Comparison of ENCODE assay signal across 8 cellular contexts in the genomic region with DNA sequence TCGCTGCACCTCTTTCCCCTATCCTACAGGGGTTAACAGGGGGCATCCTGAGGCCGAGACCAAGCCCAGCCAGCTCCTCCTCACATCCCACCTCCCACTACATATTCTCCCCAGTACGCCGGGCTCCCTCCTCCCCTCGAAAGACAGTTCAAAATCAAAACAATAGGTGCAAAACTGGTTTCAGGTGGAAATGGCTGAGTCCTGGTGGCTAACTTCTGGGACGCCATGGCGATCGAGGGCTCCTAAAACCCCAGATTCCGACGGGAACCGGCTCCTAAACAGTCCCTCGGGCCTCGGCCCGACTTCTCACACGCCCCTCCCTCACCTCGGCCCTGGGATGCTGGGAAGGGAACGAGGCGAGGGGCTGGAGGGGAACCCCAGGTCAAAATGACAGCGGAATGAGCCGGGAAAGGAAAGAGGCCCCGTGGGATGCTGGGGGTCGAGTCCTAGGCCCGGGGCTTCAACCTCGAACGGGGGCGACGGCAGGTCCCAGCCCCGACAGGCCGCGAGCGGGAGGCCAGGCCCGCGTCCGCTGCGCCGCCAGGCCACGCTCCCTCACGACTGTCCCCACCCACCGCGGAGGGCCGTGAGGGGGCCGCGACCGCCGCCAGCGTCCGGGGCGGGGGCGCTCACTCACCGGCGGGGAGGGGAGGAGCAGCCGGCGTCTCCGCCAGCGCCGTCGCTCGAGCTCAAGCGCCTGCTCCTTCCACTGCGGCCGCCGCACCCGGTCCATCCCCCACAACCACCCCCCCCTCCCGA. TPM values are rescaled to one million over a fixed set of nuclear protein-coding genes. Genes with fewer than 3 reads are reported as not detected.
DNase-seq lines count a peak whose midpoint lies in the region; ATAC-seq, FAIRE-seq and TF ChIP-seq lines count a peak whose summit lies in the region.

No MANE protein-coding gene starts in this region.

- DNase-seq in DMS153 (lab: John Stamatoyannopoulos, UW) (peak; percentile 33), DMS153 treated with DMSO at 0.1 percent for 48 hours (lab: John Stamatoyannopoulos, UW; ENCODE audit: unreplicated experiment) (no peak), cerebellum (ENCODE audit: low spot score) (peak; percentile 17), HepG2 (ENCODE audit: low spot score) (peak; percentile 36)
- peak in 2 of 3 donors; percentile 31 to 43 for DNase-seq in stimulated activated CD4-positive, alpha-beta T cell treated with anti-CD3 and anti-CD28 coated beads, TNF-alpha, amount 100 ng/mL, for 1 hour (ENCODE audit: low read depth in 3 of 3, low spot score in 1 of 3)

- H3K4me3 ChIP-seq in WI38 (ENCODE audit: low read depth, low read length) (peak overlapping the region; percentile 85), HepG2 (replicated peaks in 1 of 3; ENCODE audit: insufficient read depth in 1 of 3, low read depth in 2 of 3, low read length in 3 of 3) (peak overlapping the region; percentile 70 to 88 (median 78))

- H3K79me2 ChIP-seq in HepG2 (ENCODE audit: insufficient read depth, low read length): peaks cover 39% of the 10 kb centered on the region

- TF ChIP-seq EP300 in HepG2 (IDR thresholded peaks at IDR 0.05; ENCODE audit: low read depth in 2 of 2, low read length in 2 of 2) (no peak), HepG2 (CRISPR knock-in tag; IDR thresholded peaks at IDR 0.05; ENCODE audit: borderline replicate concordance) (no peak)

- H4K20me1 ChIP-seq in HepG2 (ENCODE audit: insufficient read depth, low read length): no peaks in the 10 kb centered on the region

- POLR2A ChIA-PET in HepG2 (lab: Yijun Ruan, JAX): interaction anchor here (0.9 to 2.7 kb wide), 7 partner anchors 8 to 493 kb away, joined by 3 to 11 read pairs (median 3); no protein-coding TSS in a partner anchor

- H3K36me3 ChIP-seq in KOPT-K1 (ENCODE audit: insufficient read depth, low read length): no peaks in the 10 kb centered on the region; the same call in 1 of the 2 replicates
- no peaks in the 10 kb centered on the region; a peak in 1 of 5 replicates for H3K36me3 ChIP-seq in HepG2 (replicated peaks in 1 of 2; ENCODE audit: control insufficient read depth in 1 of 2, insufficient read depth in 2 of 2, low read length in 2 of 2)

- in situ Hi-C loops in HepG2 (cut with HindIII; ENCODE audit: extremely low pct_ligation_motif_present, low pct_unique_long_range_greater_than_20kb): no loop called here

- BruUV-seq in HepG2 (replicated peaks; lab: Mats Ljungman, UMichigan): no TSS peak

- peak overlapping the region; percentile 84 for H3K4me2 ChIP-seq in HepG2 (ENCODE audit: low read depth, low read length)

- no peak for TF ChIP-seq CTCF in WI38 (IDR thresholded peaks at IDR 0.05; ENCODE audit: low read depth, low read length)
- no peak for TF ChIP-seq CTCF in HepG2 (CRISPR knock-in tag; IDR thresholded peaks at IDR 0.05)

- TF ChIP-seq RAD21 in HepG2 (CRISPR knock-in tag; IDR thresholded peaks at IDR 0.05): peak; percentile 30; the same call in 1 of the 2 replicates

- peak overlapping the region; percentile 84 for H3K27ac ChIP-seq in KOPT-K1 (ENCODE audit: low read depth, low read length, poor library complexity, severe bottlenecking)
- peak overlapping the region; percentile 87 for H3K27ac ChIP-seq in HepG2 (ENCODE audit: extremely low read length, insufficient read depth, low read length)

- no peak for FAIRE-seq in HepG2 (lab: Jason Lieb, UNC)

- H3K27me3 ChIP-seq in HepG2 (ENCODE audit: control insufficient read depth in 1 of 2, insufficient read depth in 2 of 2, low read length in 2 of 2): no peaks in the 10 kb centered on the region; a peak in 1 of 5 replicates

- ATAC-seq in GM21737 (IDR thresholded peaks at IDR 0.05; ENCODE audit: unreplicated experiment) (peak; percentile 50), HepG2 (peak; percentile 88)

- TF ChIP-seq POLR2A in HepG2 (IDR thresholded peaks at IDR 0.05; ENCODE audit: insufficient read depth in 1 of 2, low read depth in 2 of 2, low read length in 2 of 2): peak in 1 of 2 experiments; percentile 73; a peak in 3 of 4 replicates

- WGBS in HepG2 (ENCODE audit: low lambda C conversion rate): 0% methylated on average over 19 of the region's 64 CpGs

- CTCF ChIA-PET in HepG2 (lab: Yijun Ruan, JAX; ENCODE audit: low intra/inter-chr PET ratio, low total read pairs): no interaction called here

- peak overlapping the region; percentile 82 for H3K9ac ChIP-seq in HepG2 (ENCODE audit: insufficient read depth, low read depth, low read length)

- peaks cover 50% of the 10 kb centered on the region for H3K4me1 ChIP-seq in HepG2 (ENCODE audit: insufficient read depth, low read length)

- H2AFZ ChIP-seq in HepG2 (ENCODE audit: low read length): no peak overlapping the region

- intact Hi-C loops in HepG2 (cut with micrococcal nuclease; ENCODE audit: unreplicated experiment): loop anchor here (5.0 kb wide), 1 partner anchor 39 kb away; no protein-coding TSS in a partner anchor

- H3K9me3 ChIP-seq in KOPT-K1 (ENCODE audit: insufficient read depth, low read length, poor library complexity, severe bottlenecking) (no peaks in the 10 kb centered on the region), HepG2 (ENCODE audit: low read length) (no peaks in the 10 kb centered on the region)

TF ChIP-seq in HepG2, 621 proteins besides CTCF, POLR2A, EP300 and RAD21 (continues in another document):
- TF ChIP-seq DNMT3B (CRISPR knock-in tag; conservative IDR thresholded peaks at IDR 0.05) (no peak), CREB1 (IDR thresholded peaks at IDR 0.05) (no peak), CREB1 (CRISPR knock-in tag; IDR thresholded peaks at IDR 0.05) (no peak), IRX3 (CRISPR knock-in tag; IDR thresholded peaks at IDR 0.05; ENCODE audit: borderline replicate concordance, low read depth) (no peak; the same call in 1 of the 2 replicates), ZNF839 (CRISPR knock-in tag; IDR thresholded peaks at IDR 0.05; ENCODE audit: borderline replicate concordance) (no peak), ZKSCAN8 (CRISPR knock-in tag; IDR thresholded peaks at IDR 0.05; ENCODE audit: borderline replicate concordance) (no peak), TOE1 (CRISPR knock-in tag; IDR thresholded peaks at IDR 0.05) (no peak), ZNF792 (CRISPR knock-in tag; IDR thresholded peaks at IDR 0.05) (no peak), FOXA3 (CRISPR knock-in tag; IDR thresholded peaks at IDR 0.05) (peak; percentile 30; the same call in 1 of the 2 replicates), MTA1 (CRISPR knock-in tag; IDR thresholded peaks at IDR 0.05; ENCODE audit: borderline replicate concordance) (peak; percentile 55; the same call in 1 of the 2 replicates), ZNF3 (CRISPR knock-in tag; IDR thresholded peaks at IDR 0.05) (no peak), ZBTB38 (CRISPR knock-in tag; IDR thresholded peaks at IDR 0.05) (no peak), MED8 (CRISPR knock-in tag; IDR thresholded peaks at IDR 0.05; ENCODE audit: insufficient replicate concordance) (peak; percentile 36)
- TF ChIP-seq, protein P1, sequence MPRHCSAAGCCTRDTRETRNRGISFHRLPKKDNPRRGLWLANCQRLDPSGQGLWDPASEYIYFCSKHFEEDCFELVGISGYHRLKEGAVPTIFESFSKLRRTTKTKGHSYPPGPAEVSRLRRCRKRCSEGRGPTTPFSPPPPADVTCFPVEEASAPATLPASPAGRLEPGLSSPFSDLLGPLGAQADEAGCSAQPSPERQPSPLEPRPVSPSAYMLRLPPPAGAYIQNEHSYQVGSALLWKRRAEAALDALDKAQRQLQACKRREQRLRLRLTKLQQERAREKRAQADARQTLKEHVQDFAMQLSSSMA (CRISPR knock-in tag; IDR thresholded peaks at IDR 0.05): no peak
- TF ChIP-seq, protein P2, sequence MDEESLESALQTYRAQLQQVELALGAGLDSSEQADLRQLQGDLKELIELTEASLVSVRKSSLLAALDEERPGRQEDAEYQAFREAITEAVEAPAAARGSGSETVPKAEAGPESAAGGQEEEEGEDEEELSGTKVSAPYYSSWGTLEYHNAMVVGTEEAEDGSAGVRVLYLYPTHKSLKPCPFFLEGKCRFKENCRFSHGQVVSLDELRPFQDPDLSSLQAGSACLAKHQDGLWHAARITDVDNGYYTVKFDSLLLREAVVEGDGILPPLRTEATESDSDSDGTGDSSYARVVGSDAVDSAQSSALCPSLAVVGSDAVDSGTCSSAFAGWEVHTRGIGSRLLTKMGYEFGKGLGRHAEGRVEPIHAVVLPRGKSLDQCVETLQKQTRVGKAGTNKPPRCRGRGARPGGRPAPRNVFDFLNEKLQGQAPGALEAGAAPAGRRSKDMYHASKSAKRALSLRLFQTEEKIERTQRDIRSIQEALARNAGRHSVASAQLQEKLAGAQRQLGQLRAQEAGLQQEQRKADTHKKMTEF (CRISPR knock-in tag; IDR thresholded peaks at IDR 0.05): peak; percentile 37; the same call in 1 of the 2 replicates

RNA-seq across cellular contexts. Expression of a gene that starts 0.5 kb away (rescaled TPM):
- total RNA-seq in cerebellum: 68.0 TPM
- total RNA-seq in HepG2 (2016; rRNA removed; fragmentation: Illumina TruSeq; extraction: Trizol): 12.1 and 14.8 TPM in 2 replicates
- total RNA-seq in HepG2 (2016; cell fraction: cytosol; rRNA removed; fragmentation: Illumina TruSeq; extraction: Trizol; ENCODE audit: low read depth): 31.5 and 32.2 TPM in 2 replicates
- 13.6 and 13.9 TPM in 2 replicates for total RNA-seq in HepG2 (2016; cell fraction: insoluble cytoplasmic fraction; rRNA removed; fragmentation: Illumina TruSeq; extraction: Trizol)
- 19.2 and 21.3 TPM in 2 replicates for total RNA-seq in HepG2 (2016; cell fraction: membrane; rRNA removed; fragmentation: Illumina TruSeq; extraction: Trizol)
- 13.3 and 21.7 TPM in 2 replicates for total RNA-seq in HepG2 (2016; cell fraction: nucleus; rRNA removed; fragmentation: Illumina TruSeq; extraction: Trizol)
- polyA plus RNA-seq in HepG2 (2011; rRNA removed): 264 and 329 TPM in 2 replicates
- 53.3 and 78.4 TPM in 2 replicates for polyA plus RNA-seq in HepG2 (2011; cell fraction: cytosol; rRNA removed)
- polyA plus RNA-seq in HepG2 (2011; cell fraction: nucleus; rRNA removed): 43.5 and 164 TPM in 2 replicates
- 328 and 350 TPM in 2 replicates for polyA plus RNA-seq in HepG2 (2012)
- polyA plus RNA-seq in HepG2 (2016; cell fraction: cytosol; fragmentation: Illumina TruSeq; extraction: Trizol; ENCODE audit: low read depth): 4.5 and 7.9 TPM in 2 replicates
- 15.0 and 19.4 TPM in 2 replicates for polyA plus RNA-seq in HepG2 (2016; cell fraction: insoluble cytoplasmic fraction; fragmentation: Illumina TruSeq; extraction: Trizol; ENCODE audit: low read depth)
- polyA plus RNA-seq in HepG2 (2016; cell fraction: membrane; fragmentation: Illumina TruSeq; extraction: Trizol; ENCODE audit: low read depth): 13.3 and 13.8 TPM in 2 replicates
- polyA plus RNA-seq in HepG2 (2016; cell fraction: nucleus; fragmentation: Illumina TruSeq; extraction: Trizol; ENCODE audit: insufficient read depth, low read depth): 9.7 and 13.0 TPM in 2 replicates
- 20.3 and 122 TPM in 2 replicates for polyA minus RNA-seq in HepG2 (2011; rRNA and poly(A)+ RNA removed; ENCODE audit: low replicate concordance)
- polyA minus RNA-seq in HepG2 (2011; cell fraction: cytosol; rRNA and poly(A)+ RNA removed): 191 and 214 TPM in 2 replicates
- 100 and 245 TPM in 2 replicates for polyA minus RNA-seq in HepG2 (2011; cell fraction: nucleus; rRNA and poly(A)+ RNA removed)
